ENCODE assay signal across 13 cellular contexts in the genomic region with DNA sequence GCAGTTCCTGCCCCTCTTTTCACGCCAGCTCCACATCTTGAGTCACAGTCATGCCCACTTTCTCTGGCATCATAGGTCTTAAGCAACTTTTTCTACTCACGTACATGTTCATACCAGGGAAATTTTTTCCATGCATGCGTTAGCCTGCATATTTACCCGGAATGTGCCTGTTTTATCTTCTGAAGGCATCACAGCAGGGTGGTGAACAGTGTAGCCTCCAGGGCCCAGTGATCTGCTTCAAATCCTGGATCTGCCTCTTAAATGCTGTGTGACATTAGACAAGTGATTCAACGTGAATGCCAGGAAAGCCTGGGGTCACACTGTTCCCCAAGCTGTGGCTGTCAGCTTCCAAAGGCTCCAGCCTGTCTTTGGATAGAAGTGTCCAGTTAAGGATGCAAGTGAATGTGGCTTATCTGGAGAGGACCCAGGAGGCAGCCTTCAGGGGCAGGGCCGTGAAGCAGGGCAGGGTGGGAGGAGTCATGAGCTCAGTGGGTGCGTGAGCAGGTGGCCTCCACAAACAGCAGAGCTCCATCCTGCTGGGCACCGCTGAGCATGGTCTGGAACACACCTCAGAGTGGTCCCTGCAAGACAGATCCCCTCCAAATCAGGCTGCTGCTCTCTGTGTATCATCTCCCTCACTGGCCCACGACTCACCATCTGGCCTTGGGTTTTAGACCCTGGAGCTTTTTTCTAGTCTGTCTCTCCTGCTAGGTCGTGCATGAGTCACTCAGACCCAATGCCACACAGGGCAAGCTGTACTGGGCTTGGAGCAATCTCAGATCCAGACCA. TPM values are rescaled to one million over a fixed set of nuclear protein-coding genes. Genes with fewer than 3 reads are reported as not detected.
DNase-seq lines count a peak whose midpoint lies in the region; ATAC-seq, FAIRE-seq and TF ChIP-seq lines count a peak whose summit lies in the region.
"Had no signal": no experiment of that assay in that cellular context is flagged by ENCODE, and none has a peak within 500 bp of the region (broad histone marks: within the 10 kb centered on the region; RNA-seq: fewer than 3 reads in every experiment).

No MANE protein-coding gene starts in this region.

- no peak for TF ChIP-seq POLR2A in upper lobe of left lung (IDR thresholded peaks at IDR 0.05)

- H4K20me1 ChIP-seq in MM.1S (ENCODE audit: insufficient read depth, low read length) = no peaks in the 10 kb centered on the region

- peak in 1 of 4 donors; percentile 90 for TF ChIP-seq EP300 in upper lobe of left lung (IDR thresholded peaks at IDR 0.05)

- H2AFZ ChIP-seq in MM.1S (ENCODE audit: low read length) = no peak overlapping the region

- no peaks in the 10 kb centered on the region for H3K79me2 ChIP-seq in MM.1S (ENCODE audit: low read length)

- TF ChIP-seq CTCF in left ventricle myocardium inferior (IDR thresholded peaks at IDR 0.05; ENCODE audit: borderline replicate concordance) (no peak), heart right ventricle (IDR thresholded peaks at IDR 0.05) (no peak), upper lobe of left lung (IDR thresholded peaks at IDR 0.05) (no peak), MM.1S (IDR thresholded peaks at IDR 0.05; ENCODE audit: low read length) (no peak)

- no peak for DNase-seq in left ventricle myocardium inferior
- DNase-seq in heart right ventricle = no peak
- DNase-seq in RCC 7860 (ENCODE audit: low spot score) = peak; percentile 17
- DNase-seq in fibroblast of peridontal ligament (ENCODE audit: extremely low read depth) = peak; percentile 60
- no peak for DNase-seq in upper lobe of left lung
- no peak for DNase-seq in MM.1S
- DNase-seq in NCI-H2227 (lab: John Stamatoyannopoulos, UW; ENCODE audit: unreplicated experiment) = no peak
- DNase-seq: activated CD4-positive, alpha-beta T cell treated with anti-CD3 and anti-CD28 coated beads for 4 hours; CD4-positive, CD25-positive, alpha-beta regulatory T cell; heart left ventricle; nephron progenitor cell had no signal

- H3K9me2 ChIP-seq in MM.1S (replicated peaks; ENCODE audit: insufficient read depth, low read length) = no peaks in the 10 kb centered on the region

- ATAC-seq in heart right ventricle = no peak
- ATAC-seq in upper lobe of left lung (ENCODE audit: low FRiP score in 2 of 2) = peak in 1 of 2 donors; percentile 34
- no peak for ATAC-seq in HG03520 (IDR thresholded peaks at IDR 0.05; ENCODE audit: unreplicated experiment)

- 80 to 85% methylated on average over 10 of the region's 10 CpGs for WGBS in heart right ventricle, 2 donors
- 72 to 79% methylated on average over 10 of the region's 10 CpGs for WGBS in upper lobe of left lung, 2 donors

- peaks cover 5% of the 10 kb centered on the region for H3K27me3 ChIP-seq in left ventricle myocardium inferior (ENCODE audit: low read depth)
- H3K27me3 ChIP-seq in heart right ventricle = no peaks in the 10 kb centered on the region
- no peaks in the 10 kb centered on the region for H3K27me3 ChIP-seq in upper lobe of left lung
- H3K27me3 ChIP-seq in MM.1S (replicated peaks; ENCODE audit: insufficient read depth, low read length) = no peaks in the 10 kb centered on the region
- H3K27me3 ChIP-seq: heart left ventricle had no signal

- no peak overlapping the region for H3K4me2 ChIP-seq in MM.1S (ENCODE audit: low read depth, low read length)

- H3F3A ChIP-seq in MM.1S (ENCODE audit: insufficient read depth, low read length) = no peaks in the 10 kb centered on the region

- H3K4me1 ChIP-seq in left ventricle myocardium inferior = peaks cover 43% of the 10 kb centered on the region
- peaks cover 5 to 75% (median 33%) of the 10 kb centered on the region in 9 donors for H3K4me1 ChIP-seq in heart right ventricle
- H3K4me1 ChIP-seq in upper lobe of left lung = peaks cover 28 to 50% (median 41%) of the 10 kb centered on the region in 4 donors
- H3K4me1 ChIP-seq in MM.1S (ENCODE audit: low read length) = no peaks in the 10 kb centered on the region
- H3K4me1 ChIP-seq: HAP-1 had no signal

- no peak overlapping the region for H3K4me3 ChIP-seq in left ventricle myocardium inferior
- H3K4me3 ChIP-seq in heart right ventricle = no peak overlapping the region
- H3K4me3 ChIP-seq in upper lobe of left lung = no peak overlapping the region
- H3K4me3 ChIP-seq in MM.1S (ENCODE audit: low read length) = no peak overlapping the region
- H3K4me3 ChIP-seq: HAP-1, heart left ventricle had no signal

- intact Hi-C loops in left ventricle myocardium inferior (cut with micrococcal nuclease) = no loop called here
- intact Hi-C loops in heart right ventricle (cut with DNase I) = no loop called here

- FAIRE-seq in RCC 7860 (lab: Jason Lieb, UNC) = no peak

- H3K27ac ChIP-seq in left ventricle myocardium inferior (replicated peaks) = peak overlapping the region; percentile 34
- peak overlapping the region in 4 of 10 donors; percentile 11 to 87 (median 36) for H3K27ac ChIP-seq in heart right ventricle
- peak overlapping the region in 3 of 4 donors; percentile 51 to 76 (median 67) for H3K27ac ChIP-seq in upper lobe of left lung
- H3K27ac ChIP-seq in MM.1S (ENCODE audit: low read length) = no peak overlapping the region

- H3K9me3 ChIP-seq in left ventricle myocardium inferior (replicated peaks) (no peaks in the 10 kb centered on the region), heart right ventricle (no peaks in the 10 kb centered on the region), upper lobe of left lung (no peaks in the 10 kb centered on the region), MM.1S (replicated peaks; ENCODE audit: insufficient read depth, low read length) (no peaks in the 10 kb centered on the region)
- H3K9me3 ChIP-seq: HAP-1, heart left ventricle had no signal

- no peak overlapping the region for H3K9ac ChIP-seq in MM.1S (ENCODE audit: low read length)

- H3K36me3 ChIP-seq in left ventricle myocardium inferior (no peaks in the 10 kb centered on the region), heart right ventricle (no peaks in the 10 kb centered on the region), upper lobe of left lung (no peaks in the 10 kb centered on the region), MM.1S (replicated peaks; ENCODE audit: insufficient read depth, low read length) (no peaks in the 10 kb centered on the region)
- H3K36me3 ChIP-seq: HAP-1, heart left ventricle had no signal

RNA-seq across cellular contexts. Expression of a gene that starts 30.4 kb away (rescaled TPM):
- total RNA-seq in left ventricle myocardium inferior (35.7 TPM), heart right ventricle (10 to 100 TPM; 29.6 to 85.0 (median 40.0) TPM), upper lobe of left lung (100 to 1,000 TPM in 1 of 6 donors, 10 to 100 TPM in 5; 25.1 to 160 (median 68.8) TPM)
- 10 to 100 TPM; 12.7 to 24.9 TPM for polyA plus RNA-seq in heart right ventricle

Comparison
In these comparisons a context has a peak if more than half of its experiments do, and no peak if none do; other contexts are left out.
1. DNase-seq: peak in RCC 7860 (single experiment) and fibroblast of peridontal ligament (single experiment); none in left ventricle myocardium inferior (single experiment), heart right ventricle (0 of 2), upper lobe of left lung (0 of 2), MM.1S (single experiment) and NCI-H2227 (single experiment).